ENCODE assay signal across 25 cellular contexts in genomic region chr1:160129966-160130365, GRCh38. TPM values are rescaled to one million over a fixed set of nuclear protein-coding genes. Genes with fewer than 3 reads are reported as not detected.
A peak's percentile ranks its signal among the peaks of the same experiment; 100 is the strongest.
DNase-seq lines count a peak whose midpoint lies in the region; ATAC-seq, FAIRE-seq and TF ChIP-seq lines count a peak whose summit lies in the region.
"Had no signal": no experiment of that assay in that cellular context is flagged by ENCODE, and none has a peak within 500 bp of the region (broad histone marks: within the 10 kb centered on the region; RNA-seq: fewer than 3 reads in every experiment).

No MANE protein-coding gene starts in this region.

- H3K4me2 ChIP-seq in A549, result no peak overlapping the region
- H3K4me2 ChIP-seq: KMS-11 had no signal

- DNase-seq in A549 (ENCODE audit: low read depth in 1 of 2, low spot score in 1 of 2) (no peak), bronchial epithelial cell (ENCODE audit: low read depth) (no peak), right cardiac atrium (peak in 1 of 3 donors; percentile 30), islet precursor cell (no peak), transverse colon (no peak), COLO668 (lab: John Stamatoyannopoulos, UW; ENCODE audit: unreplicated experiment) (no peak)
- DNase-seq: BE2C; CD4-positive, CD25-positive, alpha-beta regulatory T cell; COR-L47; DMS79; IMR-90; NCI-H1105; NCI-H146; NCI-H2029; NCI-H2227 treated with DMSO at 0.1 percent for 48 hours; NCI-H524; NCI-H774; NK-92 treated with Interleukin-12 subunit alpha and Interleukin-12 subunit beta, amount 100 ng/mL, for 24 hours had no signal

- no peaks in the 10 kb centered on the region for H3K9me3 Mint-ChIP-seq in stimulated activated memory B cell treated with anti-CD40 and anti-IgM and Interleukin-4, amounts not matched to agents 10 μg/mL and 1 μg/mL and 100 μg/mL, for 72 hours
- H3K9me3 Mint-ChIP-seq: CD4-positive, CD25-positive, alpha-beta regulatory T cell had no signal

- CTCF ChIA-PET in A549 (lab: Yijun Ruan, JAX), result interaction anchor here (1.2 to 23.7 kb wide), 3 partner anchors 17 to 63 kb away, joined by 6 to 222 read pairs (median 7); no protein-coding TSS in a partner anchor

- no peak overlapping the region for H3K9ac ChIP-seq in subcutaneous abdominal adipose tissue (ENCODE audit: low read length in 5 of 5)
- H3K9ac ChIP-seq: KMS-11 had no signal

- no peaks in the 10 kb centered on the region for H3K4me1 Mint-ChIP-seq in stimulated activated memory B cell treated with anti-CD40 and anti-IgM and Interleukin-4, amounts not matched to agents 10 μg/mL and 1 μg/mL and 100 μg/mL, for 72 hours
- H3K4me1 Mint-ChIP-seq: CD4-positive, CD25-positive, alpha-beta regulatory T cell had no signal

- no peak overlapping the region for H3K4me3 ChIP-seq in A549
- no peak overlapping the region for H3K4me3 ChIP-seq in bronchial epithelial cell (ENCODE audit: low read depth, low read length)
- H3K4me3 ChIP-seq in right cardiac atrium (ENCODE audit: low read length), result no peak overlapping the region
- H3K4me3 ChIP-seq in subcutaneous abdominal adipose tissue (ENCODE audit: low read depth in 1 of 5, low read length in 5 of 5), result no peak overlapping the region
- no peak overlapping the region for H3K4me3 ChIP-seq in transverse colon

- TF ChIP-seq RAD21 in A549 (conservative IDR thresholded peaks at IDR 0.05 in 1 of 2, IDR thresholded peaks at IDR 0.05 in 1 of 2), result no peak

- POLR2A ChIA-PET in A549 (lab: Yijun Ruan, JAX), result no interaction called here

- no peak for ATAC-seq in A549
- no peak for ATAC-seq in right cardiac atrium
- ATAC-seq in stimulated activated memory B cell treated with anti-CD40 and anti-IgM and Interleukin-4, amounts not matched to agents 10 μg/mL and 1 μg/mL and 100 μg/mL, for 72 hours, result no peak

- H3K27me3 ChIP-seq in bronchial epithelial cell (ENCODE audit: control insufficient read depth, insufficient read depth, low read length) (peaks cover 2% of the 10 kb centered on the region), right cardiac atrium (ENCODE audit: control insufficient read depth, insufficient read depth) (no peaks in the 10 kb centered on the region), subcutaneous abdominal adipose tissue (ENCODE audit: control insufficient read depth in 5 of 5, insufficient read depth in 4 of 5, low read length in 5 of 5) (no peaks in the 10 kb centered on the region), transverse colon (no peaks in the 10 kb centered on the region)

- intact Hi-C loops in right cardiac atrium (cut with DNase I), result no loop called here
- intact Hi-C loops in transverse colon (cut with DNase I; ENCODE audit: low total_unique reads), result no loop called here

- TF ChIP-seq EP300 in A549 (IDR thresholded peaks at IDR 0.05) (no peak), transverse colon (IDR thresholded peaks at IDR 0.05; ENCODE audit: low read depth) (no peak)

- no peak overlapping the region for H3K4me3 Mint-ChIP-seq in stimulated activated memory B cell treated with anti-CD40 and anti-IgM and Interleukin-4, amounts not matched to agents 10 μg/mL and 1 μg/mL and 100 μg/mL, for 72 hours
- H3K4me3 Mint-ChIP-seq: CD4-positive, CD25-positive, alpha-beta regulatory T cell had no signal

- H3K27ac Mint-ChIP-seq in stimulated activated memory B cell treated with anti-CD40 and anti-IgM and Interleukin-4, amounts not matched to agents 10 μg/mL and 1 μg/mL and 100 μg/mL, for 72 hours, result no peak overlapping the region
- H3K27ac Mint-ChIP-seq: CD4-positive, CD25-positive, alpha-beta regulatory T cell had no signal

- FAIRE-seq in A549 (lab: Jason Lieb, UNC), result no peak
- FAIRE-seq in bronchial epithelial cell (lab: Jason Lieb, UNC), result peak; percentile 23
- FAIRE-seq: GM19239 had no signal

- peak overlapping the region; percentile 60 to 85; a peak in 5 of 6 replicates for H3K27ac ChIP-seq in A549
- peak overlapping the region; percentile 86 for H3K27ac ChIP-seq in right cardiac atrium (ENCODE audit: low read length)
- peak overlapping the region; percentile 91 for H3K27ac ChIP-seq in subcutaneous abdominal adipose tissue (ENCODE audit: low read depth, low read length)
- no peak overlapping the region for H3K27ac ChIP-seq in transverse colon
- H3K27ac ChIP-seq: KMS-11, RWPE1 had no signal

- TF ChIP-seq POLR2A in A549 (IDR thresholded peaks at IDR 0.05; ENCODE audit: low read length) (no peak), transverse colon (IDR thresholded peaks at IDR 0.05) (no peak)

- 73% methylated on average over 11 of the region's 11 CpGs for WGBS in A549 (ENCODE audit: missing lambda C conversion rate)
- 90% methylated on average over 11 of the region's 11 CpGs for WGBS in right cardiac atrium
- 84% methylated on average over 11 of the region's 11 CpGs; no CpG with 5 or more reads in 1 of the 2 donors for WGBS in transverse colon (ENCODE audit: low coverage in 1 of 2), 2 donors

- in situ Hi-C loops in transverse colon (cut with MboI; ENCODE audit: low pct_ligation_motif_present in 1 of 4, low pct_unique_long_range_greater_than_20kb in 1 of 4, low sequenced_read_pairs in 3 of 4), result no loop called here

- H3K9me3 ChIP-seq in A549, result no peaks in the 10 kb centered on the region
- H3K9me3 ChIP-seq in right cardiac atrium (ENCODE audit: control insufficient read depth, low read length), result no peaks in the 10 kb centered on the region
- H3K9me3 ChIP-seq in subcutaneous abdominal adipose tissue (ENCODE audit: control insufficient read depth in 5 of 5, low read length in 5 of 5), result no peaks in the 10 kb centered on the region
- no peaks in the 10 kb centered on the region for H3K9me3 ChIP-seq in transverse colon
- H3K9me3 ChIP-seq: BE2C had no signal

- H3K36me3 Mint-ChIP-seq in stimulated activated memory B cell treated with anti-CD40 and anti-IgM and Interleukin-4, amounts not matched to agents 10 μg/mL and 1 μg/mL and 100 μg/mL, for 72 hours, result no peaks in the 10 kb centered on the region
- H3K36me3 Mint-ChIP-seq: CD4-positive, CD25-positive, alpha-beta regulatory T cell had no signal

- H3K36me3 ChIP-seq in bronchial epithelial cell (ENCODE audit: control insufficient read depth, insufficient read depth, low read length) (no peaks in the 10 kb centered on the region), subcutaneous abdominal adipose tissue (ENCODE audit: control insufficient read depth in 5 of 5, insufficient read depth in 5 of 5, low read length in 5 of 5) (peaks cover 0 to 8% (median 0%) of the 10 kb centered on the region in 5 donors), transverse colon (no peaks in the 10 kb centered on the region)
- H3K36me3 ChIP-seq: BE2C had no signal

- peaks cover 25% of the 10 kb centered on the region for H3K27me3 Mint-ChIP-seq in stimulated activated memory B cell treated with anti-CD40 and anti-IgM and Interleukin-4, amounts not matched to agents 10 μg/mL and 1 μg/mL and 100 μg/mL, for 72 hours
- H3K27me3 Mint-ChIP-seq: CD4-positive, CD25-positive, alpha-beta regulatory T cell had no signal

- H3K4me1 ChIP-seq in A549 (peaks cover 47% of the 10 kb centered on the region), right cardiac atrium (ENCODE audit: control insufficient read depth, insufficient read depth, low read length) (peaks cover 20% of the 10 kb centered on the region), subcutaneous abdominal adipose tissue (ENCODE audit: control insufficient read depth in 5 of 5, insufficient read depth in 5 of 5, low read length in 5 of 5) (peaks cover 0 to 72% (median 43%) of the 10 kb centered on the region in 5 donors), transverse colon (peaks cover 0 to 8% (median 3%) of the 10 kb centered on the region in 4 donors)
- H3K4me1 ChIP-seq: BE2C had no signal

- TF ChIP-seq CTCF in A549 (IDR thresholded peaks at IDR 0.05) (no peak), bronchial epithelial cell (IDR thresholded peaks at IDR 0.05; ENCODE audit: insufficient read depth, low read length, severe bottlenecking) (no peak), transverse colon (IDR thresholded peaks at IDR 0.05) (no peak)

TF ChIP-seq in A549, 52 proteins besides CTCF, POLR2A, EP300 and RAD21 (continues in another document):
- TF ChIP-seq MAZ (IDR thresholded peaks at IDR 0.05; ENCODE audit: borderline replicate concordance, low read depth, low read length), result no peak

RNA-seq across cellular contexts. Expression of gene ATP1A2, which starts 14.4 kb away (rescaled TPM):
- polyA plus RNA-seq in A549 (2011; rRNA removed) (0.07 and 0.09 TPM in 2 replicates), A549 (2017; fragmentation: RNase III; extraction: RNeasy Plus Mini Kit Qiagen cat#74134 plus additional on column Dnase treatment) (0.10 to 0.13 TPM in 2 of 3 replicates, not detected in the other), right cardiac atrium (89.6 TPM)
- polyA plus RNA-seq in A549 (2012; cell fraction: cytosol; rRNA removed), result 0.04 and 0.07 TPM in 2 replicates
- 0.34 and 0.61 TPM in 2 replicates for polyA plus RNA-seq in A549 (2012; cell fraction: nucleus; rRNA removed)
- 0.70 and 0.92 TPM in 2 replicates for polyA minus RNA-seq in A549 (2011; rRNA and poly(A)+ RNA removed)
- total RNA-seq in bronchial epithelial cell (not detected in 2 replicates), right cardiac atrium (100 to 1,000 TPM; 150 to 323 (median 257) TPM), transverse colon (10 to 100 TPM; 11.4 to 40.8 (median 23.1) TPM)
- total RNA-seq: A673; CD4-positive, CD25-positive, alpha-beta regulatory T cell; H4 had no signal
- polyA plus RNA-seq: CD4-positive, CD25-positive, alpha-beta regulatory T cell had no signal

RNA-seq across cellular contexts. Expression of gene ATP1A4, which starts 21.4 kb away (rescaled TPM):
- not detected in 2 replicates for polyA plus RNA-seq in A549 (2011; rRNA removed)
- polyA plus RNA-seq in A549 (2012; cell fraction: cytosol; rRNA removed), result not detected in 2 replicates
- not detected in 2 replicates for polyA plus RNA-seq in A549 (2012; cell fraction: nucleus; rRNA removed)
- not detected in 3 replicates for polyA plus RNA-seq in A549 (2017; fragmentation: RNase III; extraction: RNeasy Plus Mini Kit Qiagen cat#74134 plus additional on column Dnase treatment)
- not detected in 2 replicates for polyA minus RNA-seq in A549 (2011; rRNA and poly(A)+ RNA removed)
- total RNA-seq in bronchial epithelial cell, result not detected in 2 replicates
- total RNA-seq in right cardiac atrium, result under 1 TPM in 3 of 4 donors, not detected in 1; 0.08 to 0.43 (median 0.28) TPM
- polyA plus RNA-seq in right cardiac atrium, result 0.07 TPM
- under 1 TPM in 1 of 4 donors, not detected in 3; 0.20 TPM for total RNA-seq in transverse colon
- total RNA-seq: A673; CD4-positive, CD25-positive, alpha-beta regulatory T cell; H4; IMR-90 had no signal
- polyA plus RNA-seq: CD4-positive, CD25-positive, alpha-beta regulatory T cell; IMR-90 had no signal

RNA-seq across cellular contexts. Expression of gene IGSF8, which starts 31.5 kb away (rescaled TPM):
- polyA plus RNA-seq in A549 (2011; rRNA removed) (7.3 and 8.3 TPM in 2 replicates), A549 (2017; fragmentation: RNase III; extraction: RNeasy Plus Mini Kit Qiagen cat#74134 plus additional on column Dnase treatment) (6.3 to 8.5 TPM (median 7.8 TPM) in 3 replicates), right cardiac atrium (18.2 TPM)
- 12.5 and 16.2 TPM in 2 replicates for polyA plus RNA-seq in A549 (2012; cell fraction: cytosol; rRNA removed)
- polyA plus RNA-seq in A549 (2012; cell fraction: nucleus; rRNA removed), result 34.3 and 45.1 TPM in 2 replicates
- polyA minus RNA-seq in A549 (2011; rRNA and poly(A)+ RNA removed), result 6.4 and 6.5 TPM in 2 replicates
- total RNA-seq in bronchial epithelial cell (42.6 and 57.0 TPM in 2 replicates), right cardiac atrium (10 to 100 TPM; 18.3 to 24.2 (median 19.8) TPM), transverse colon (10 to 100 TPM; 35.9 to 89.0 (median 49.5) TPM)

RNA-seq across cellular contexts. Expression of gene KCNJ9, which starts 48.6 kb away (rescaled TPM):
- polyA plus RNA-seq in A549 (2011; rRNA removed) (not detected in 2 replicates), A549 (2017; fragmentation: RNase III; extraction: RNeasy Plus Mini Kit Qiagen cat#74134 plus additional on column Dnase treatment) (not detected in 3 replicates), right cardiac atrium (not detected)
- not detected in 2 replicates for polyA plus RNA-seq in A549 (2012; cell fraction: cytosol; rRNA removed)
- not detected in 2 replicates for polyA plus RNA-seq in A549 (2012; cell fraction: nucleus; rRNA removed)
- polyA minus RNA-seq in A549 (2011; rRNA and poly(A)+ RNA removed), result not detected in 2 replicates
- total RNA-seq in bronchial epithelial cell (under 0.01 and 0.13 TPM in 2 replicates), right cardiac atrium (not detected), transverse colon (under 1 TPM in 1 of 4 donors, not detected in 3; 0.27 TPM)
- total RNA-seq: A673; CD4-positive, CD25-positive, alpha-beta regulatory T cell; H4; IMR-90 had no signal
- polyA plus RNA-seq: IMR-90 had no signal

Comparison
In these comparisons a context has a peak if more than half of its experiments do, and no peak if none do; other contexts are left out.
1. H3K27ac ChIP-seq: peak in A549 (2 of 2), right cardiac atrium (single experiment) and subcutaneous abdominal adipose tissue (single experiment); none in transverse colon (0 of 4).
2. RNA of gene ATP1A2, which starts 14.4 kb away (total RNA-seq): 150 to 323 TPM in right cardiac atrium and 11.4 to 40.8 TPM in transverse colon; not detected in bronchial epithelial cell; every median in the first group is over 10 times any median in the second.